ENCODE assay signal across 26 cellular contexts in the genomic region with DNA sequence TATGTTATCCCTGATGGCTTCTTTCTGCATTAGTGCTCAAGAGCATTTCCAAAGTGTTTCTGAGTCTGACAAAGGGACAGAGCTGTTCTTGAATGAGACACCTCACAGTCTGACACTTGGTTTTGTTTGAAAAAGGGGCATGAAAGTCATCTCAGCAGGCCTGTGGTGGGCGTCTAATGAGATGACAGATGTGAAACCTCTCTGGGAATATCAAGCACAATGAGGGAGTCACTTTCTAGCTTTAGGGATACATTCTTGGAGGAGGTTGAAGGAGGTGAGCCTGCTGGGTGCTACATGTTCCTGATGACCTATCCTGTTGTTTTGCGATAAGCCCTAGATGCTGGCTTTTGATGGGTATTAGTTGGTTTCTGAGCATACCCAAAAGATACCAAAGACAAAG.
"Had no signal": no experiment of that assay in that cellular context is flagged by ENCODE, and none has a peak within 500 bp of the region (broad histone marks: within the 10 kb centered on the region; RNA-seq: fewer than 3 reads in every experiment).

No MANE protein-coding gene starts in this region.

- H3K27ac ChIP-seq: neutrophil, pancreas, psoas muscle, right lobe of liver, sigmoid colon, spleen, suprapubic skin, testis, tibial artery, transverse colon, upper lobe of right lung, uterus had no signal

- FAIRE-seq: pancreas had no signal

- H3K4me3 ChIP-seq: pancreas, psoas muscle, right lobe of liver, sigmoid colon, smooth muscle cell, spleen, suprapubic skin, testis, tibial artery, transverse colon, upper lobe of right lung, uterus had no signal

- H3K9me3 ChIP-seq: neutrophil, pancreas, psoas muscle, right lobe of liver, sigmoid colon, spleen, suprapubic skin, testis, tibial artery, transverse colon, upper lobe of right lung, uterus had no signal

- H3K36me3 ChIP-seq: neutrophil, pancreas, right lobe of liver, sigmoid colon, spleen, suprapubic skin, tibial artery, transverse colon, upper lobe of right lung, uterus had no signal

- DNase-seq: naive thymus-derived CD8-positive, alpha-beta T cell; nephron progenitor cell; nucleus accumbens; pancreas; psoas muscle; right cardiac atrium; right lobe of liver; sigmoid colon; spleen; stimulated activated CD4-positive, alpha-beta T cell treated with anti-CD3 and anti-CD28 coated beads, Interleukin-12 subunit alpha, Interleukin-12 subunit beta, amount 100 ng/mL, for 4 hours; stimulated activated CD4-positive, alpha-beta T cell treated with anti-CD3 and anti-CD28 coated beads, Interleukin-1b, Interleukin-23, amount 100 ng/mL, for 48 hours; stimulated activated CD4-positive, alpha-beta T cell treated with anti-CD3 and anti-CD28 coated beads, Interleukin-4, amount 100 ng/mL, for 1 hour; stimulated activated CD4-positive, alpha-beta T cell treated with anti-CD3 and anti-CD28 coated beads, Interleukin-4, amount 100 ng/mL, for 4 hours; stimulated activated CD8-positive, alpha-beta memory T cell treated with anti-CD3 and anti-CD28 coated beads, Interleukin-4, amount 100 ng/mL, for 48 hours; stimulated activated naive CD4-positive, alpha-beta T cell; stimulated activated naive CD8-positive, alpha-beta T cell treated with anti-CD3 and anti-CD28 coated beads, Interleukin-15, amount 100 ng/mL, for 72 hours; stimulated activated naive CD8-positive, alpha-beta T cell treated with anti-CD3 and anti-CD28 coated beads, Interleukin-15, Interleukin-2, amounts not matched to agents 100 U/mL and 50 U/mL, for 24 hours; substantia nigra; testis; tibial artery; transverse colon; upper lobe of right lung; uterus had no signal

- H3K4me1 ChIP-seq: pancreas, right lobe of liver, sigmoid colon, spleen, suprapubic skin, transverse colon, upper lobe of right lung, uterus had no signal

- H3K27me3 ChIP-seq: right lobe of liver, sigmoid colon, suprapubic skin, testis, tibial artery, transverse colon, upper lobe of right lung, uterus had no signal
